In genomic region chr1:31843506-31843905, GRCh38 we compare ENCODE assay signal across 10 cellular contexts. TPM values are rescaled to one million over a fixed set of nuclear protein-coding genes. Genes with fewer than 3 reads are reported as not detected.
A peak's percentile ranks its signal among the peaks of the same experiment; 100 is the strongest.
DNase-seq lines count a peak whose midpoint lies in the region; ATAC-seq and TF ChIP-seq lines count a peak whose summit lies in the region.
"Had no signal": no experiment of that assay in that cellular context is flagged by ENCODE, and none has a peak within 500 bp of the region (broad histone marks: within the 10 kb centered on the region; RNA-seq: fewer than 3 reads in every experiment).

No MANE protein-coding gene starts in this region.

- H3K27me3 Mint-ChIP-seq in activated T-cell treated with anti-CD3 and anti-CD28 coated beads, Interleukin-2, amount 50 U/mL, for 72 hours (ENCODE audit: low read depth) = no peaks in the 10 kb centered on the region

- peaks cover 42% of the 10 kb centered on the region for H3K4me1 Mint-ChIP-seq in activated T-cell treated with anti-CD3 and anti-CD28 coated beads, Interleukin-2, amount 50 U/mL, for 72 hours (ENCODE audit: low read depth)

- peaks cover 0 to 1% of the 10 kb centered on the region in 2 donors for H3K9me3 Mint-ChIP-seq in activated T-cell treated with anti-CD3 and anti-CD28 coated beads, Interleukin-2, amount 50 U/mL, for 72 hours

- TF ChIP-seq CTCF in foreskin fibroblast (IDR thresholded peaks at IDR 0.05; ENCODE audit: low read depth, low read length) = no peak

- no peak overlapping the region for H3K4me3 Mint-ChIP-seq in activated T-cell treated with anti-CD3 and anti-CD28 coated beads, Interleukin-2, amount 50 U/mL, for 72 hours

- H3K27ac Mint-ChIP-seq in activated T-cell treated with anti-CD3 and anti-CD28 coated beads, Interleukin-2, amount 50 U/mL, for 72 hours = peak overlapping the region; percentile 1

- no peak for ATAC-seq in activated T-cell treated with anti-CD3 and anti-CD28 coated beads, Interleukin-2, amount 50 U/mL, for 72 hours (replicated peaks in 1 of 2)
- ATAC-seq in SK-N-SH treated with all-trans-retinoic acid at 6 μM for 48 hours = peak; percentile 71
- no peak for ATAC-seq in HG02852 (IDR thresholded peaks at IDR 0.05; ENCODE audit: unreplicated experiment)

- no peak for DNase-seq in activated T-cell treated with anti-CD3 and anti-CD28 coated beads, Interleukin-2, amount 50 U/mL, for 72 hours
- DNase-seq in activated T-cell treated with anti-CD3 and anti-CD28 coated beads for 4 hours (no peak), foreskin fibroblast (peak; percentile 89 to 96), foreskin melanocyte (no peak)
- DNase-seq in activated CD4-positive, CD25-positive, alpha-beta regulatory T cell treated with anti-CD3 and anti-CD28 coated beads, Interleukin-2, amount 50 U/mL, for 72 hours = no peak
- no peak for DNase-seq in activated naive CD4-positive, alpha-beta T cell (lab: John Stamatoyannopoulos, UW)
- DNase-seq: Caco-2 had no signal

- H3K36me3 Mint-ChIP-seq in activated T-cell treated with anti-CD3 and anti-CD28 coated beads, Interleukin-2, amount 50 U/mL, for 72 hours (ENCODE audit: insufficient read depth in 2 of 2) = peaks cover 0 to 3% of the 10 kb centered on the region in 2 donors

- H3K4me3 ChIP-seq in foreskin fibroblast (ENCODE audit: low read depth in 1 of 2, low read length in 2 of 2) = no peak overlapping the region
- H3K4me3 ChIP-seq: lung had no signal

TF ChIP-seq in SK-N-SH treated with all-trans-retinoic acid at 6 μM for 48 hours, 23 proteins besides CTCF, POLR2A, EP300 and RAD21:
- no peak for TF ChIP-seq TCF4 (CRISPR knock-in tag; IDR thresholded peaks at IDR 0.05; ENCODE audit: borderline replicate concordance)
- no peak for TF ChIP-seq ZNF565 (CRISPR knock-in tag; conservative IDR thresholded peaks at IDR 0.05; ENCODE audit: low read depth)
- TF ChIP-seq CSRNP3 (CRISPR knock-in tag; IDR thresholded peaks at IDR 0.05) = no peak

RNA-seq across cellular contexts. Expression of gene SPOCD1, which starts 27.7 kb away (rescaled TPM):
- 1 to 10 TPM in 1 of 2 donors, under 1 TPM in 1; 0.74 to 1.0 TPM for total RNA-seq in activated T-cell treated with anti-CD3 and anti-CD28 coated beads, Interleukin-2, amount 50 U/mL, for 72 hours

Comparison
In these comparisons a context has a peak if more than half of its experiments do, and no peak if none do; other contexts are left out.
1. DNase-seq: peak in foreskin fibroblast (2 of 2); none in activated T-cell treated with anti-CD3 and anti-CD28 coated beads, Interleukin-2, amount 50 U/mL, for 72 hours (0 of 2), activated T-cell treated with anti-CD3 and anti-CD28 coated beads for 4 hours (single experiment), activated CD4-positive, CD25-positive, alpha-beta regulatory T cell treated with anti-CD3 and anti-CD28 coated beads, Interleukin-2, amount 50 U/mL, for 72 hours (single experiment), activated naive CD4-positive, alpha-beta T cell (0 of 4) and foreskin melanocyte (single experiment).